Comparison of ENCODE assay signal across 24 cellular contexts in genomic region chr9:125739442-125739841, GRCh38.
"Had no signal": no experiment of that assay in that cellular context is flagged by ENCODE, and none has a peak within 500 bp of the region (broad histone marks: within the 10 kb centered on the region; RNA-seq: fewer than 3 reads in every experiment).

No MANE protein-coding gene starts in this region.

- H3K4me1 ChIP-seq: Peyer's patch had no signal

- H3K9me3 ChIP-seq: MG63, Peyer's patch, SJSA1 had no signal

- H3K27ac ChIP-seq: KMS-11, Peyer's patch, SJSA1 had no signal

- H3K4me2 ChIP-seq: KMS-11 had no signal

- H3K4me3 ChIP-seq: MG63, Peyer's patch, SJSA1 had no signal

- DNase-seq: activated B cell treated with CpG ODN at 0.5 μM for 24 hours; activated CD4-positive, alpha-beta memory T cell treated with anti-CD3 and anti-CD28 coated beads for 36 hours; activated CD4-positive, alpha-beta T cell treated with anti-CD3 and anti-CD28 coated beads for 1 hour; activated CD4-positive, alpha-beta T cell treated with anti-CD3 and anti-CD28 coated beads, Interleukin-2, amount 10 ng/mL, durations not matched to agents 24 days and 14 days; activated CD8-positive, alpha-beta memory T cell treated with anti-CD3 and anti-CD28 coated beads for 24 hours; activated gamma-delta T cell; activated naive CD4-positive, alpha-beta T cell treated with anti-CD3 and anti-CD28 coated beads for 36 hours; activated T-cell treated with anti-CD3 and anti-CD28 coated beads, Interleukin-2, amount 50 U/mL, for 4 hours; amygdala; cerebellar nuclear complex; MG63; MV-4-11; NCI-H1092 treated with DMSO at 0.1 percent for 48 hours; NCI-H1417 treated with DMSO at 0.1 percent for 48 hours; NCI-H1694; NCI-H2081; NCI-H446; NCI-H524; Peyer's patch; SHP77 had no signal

- H3K36me3 ChIP-seq: MG63, Peyer's patch, SJSA1 had no signal

- H3K27me3 ChIP-seq: MG63, Peyer's patch, SJSA1 had no signal

- FAIRE-seq: astrocyte had no signal

- ATAC-seq: activated T-cell treated with anti-CD3 and anti-CD28 coated beads, Interleukin-2, amount 50 U/mL, for 4 hours; SK-N-SH treated with all-trans-retinoic acid at 6 μM for 48 hours had no signal

- H3K9ac ChIP-seq: KMS-11 had no signal
